ENCODE assay signal across 1 cellular context in the genomic region with DNA sequence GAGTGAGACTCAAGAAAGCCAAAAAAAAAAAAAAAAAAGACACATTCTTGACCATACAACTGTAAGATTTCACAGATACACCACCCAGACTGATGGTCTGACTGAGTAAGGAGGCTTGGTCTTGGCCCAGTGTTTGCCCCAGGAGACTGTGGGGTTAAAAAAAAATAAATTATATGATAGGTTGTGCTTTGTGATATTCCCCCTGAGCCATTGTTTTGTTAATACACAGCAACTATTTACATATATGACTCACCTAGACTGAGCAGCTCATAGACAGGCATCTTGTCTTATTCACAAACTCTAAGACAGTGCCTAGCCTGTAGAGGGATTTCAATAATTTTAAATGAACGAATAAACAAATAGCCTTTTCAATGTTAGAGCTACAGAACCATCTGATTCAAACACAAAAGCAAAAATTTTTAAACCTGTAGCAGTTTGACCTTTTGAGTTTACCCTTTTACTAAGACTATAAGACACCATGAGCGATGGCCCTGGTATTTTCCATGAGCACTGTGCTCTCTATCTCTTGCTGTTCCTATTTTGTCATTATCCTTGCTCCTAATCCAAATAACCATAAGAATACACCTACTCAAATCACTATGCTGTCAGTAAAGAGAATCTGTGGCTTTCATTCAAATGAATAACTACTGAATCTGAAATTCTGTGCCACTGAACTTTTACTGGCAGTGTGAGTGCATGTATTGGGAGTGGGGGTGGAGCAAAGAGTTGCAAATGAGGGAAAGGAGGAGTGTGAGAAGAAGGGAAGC.
TF ChIP-seq lines count a peak whose summit lies in the region.

No MANE protein-coding gene starts in this region.

TF ChIP-seq in WTC11, 78 proteins besides CTCF, POLR2A, EP300 and RAD21 (continued from another document):
- TF ChIP-seq, protein P1, sequence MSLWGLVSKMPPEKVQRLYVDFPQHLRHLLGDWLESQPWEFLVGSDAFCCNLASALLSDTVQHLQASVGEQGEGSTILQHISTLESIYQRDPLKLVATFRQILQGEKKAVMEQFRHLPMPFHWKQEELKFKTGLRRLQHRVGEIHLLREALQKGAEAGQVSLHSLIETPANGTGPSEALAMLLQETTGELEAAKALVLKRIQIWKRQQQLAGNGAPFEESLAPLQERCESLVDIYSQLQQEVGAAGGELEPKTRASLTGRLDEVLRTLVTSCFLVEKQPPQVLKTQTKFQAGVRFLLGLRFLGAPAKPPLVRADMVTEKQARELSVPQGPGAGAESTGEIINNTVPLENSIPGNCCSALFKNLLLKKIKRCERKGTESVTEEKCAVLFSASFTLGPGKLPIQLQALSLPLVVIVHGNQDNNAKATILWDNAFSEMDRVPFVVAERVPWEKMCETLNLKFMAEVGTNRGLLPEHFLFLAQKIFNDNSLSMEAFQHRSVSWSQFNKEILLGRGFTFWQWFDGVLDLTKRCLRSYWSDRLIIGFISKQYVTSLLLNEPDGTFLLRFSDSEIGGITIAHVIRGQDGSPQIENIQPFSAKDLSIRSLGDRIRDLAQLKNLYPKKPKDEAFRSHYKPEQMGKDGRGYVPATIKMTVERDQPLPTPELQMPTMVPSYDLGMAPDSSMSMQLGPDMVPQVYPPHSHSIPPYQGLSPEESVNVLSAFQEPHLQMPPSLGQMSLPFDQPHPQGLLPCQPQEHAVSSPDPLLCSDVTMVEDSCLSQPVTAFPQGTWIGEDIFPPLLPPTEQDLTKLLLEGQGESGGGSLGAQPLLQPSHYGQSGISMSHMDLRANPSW (CRISPR knock-in tag; conservative IDR thresholded peaks at IDR 0.05; ENCODE audit: low read depth), result no peak
- TF ChIP-seq, protein P2, sequence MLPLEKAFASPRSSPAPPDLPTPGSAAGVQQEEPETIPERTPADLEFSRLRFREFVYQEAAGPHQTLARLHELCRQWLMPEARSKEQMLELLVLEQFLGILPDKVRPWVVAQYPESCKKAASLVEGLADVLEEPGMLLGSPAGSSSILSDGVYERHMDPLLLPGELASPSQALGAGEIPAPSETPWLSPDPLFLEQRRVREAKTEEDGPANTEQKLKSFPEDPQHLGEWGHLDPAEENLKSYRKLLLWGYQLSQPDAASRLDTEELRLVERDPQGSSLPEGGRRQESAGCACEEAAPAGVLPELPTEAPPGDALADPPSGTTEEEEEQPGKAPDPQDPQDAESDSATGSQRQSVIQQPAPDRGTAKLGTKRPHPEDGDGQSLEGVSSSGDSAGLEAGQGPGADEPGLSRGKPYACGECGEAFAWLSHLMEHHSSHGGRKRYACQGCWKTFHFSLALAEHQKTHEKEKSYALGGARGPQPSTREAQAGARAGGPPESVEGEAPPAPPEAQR (CRISPR knock-in tag; IDR thresholded peaks at IDR 0.05), result no peak
- TF ChIP-seq ZNF416 (CRISPR knock-in tag; IDR thresholded peaks at IDR 0.05), result no peak
- TF ChIP-seq FOXK1 (CRISPR knock-in tag; IDR thresholded peaks at IDR 0.05), result peak; percentile 79; the same call in 1 of the 2 replicates
- TF ChIP-seq, protein P3, sequence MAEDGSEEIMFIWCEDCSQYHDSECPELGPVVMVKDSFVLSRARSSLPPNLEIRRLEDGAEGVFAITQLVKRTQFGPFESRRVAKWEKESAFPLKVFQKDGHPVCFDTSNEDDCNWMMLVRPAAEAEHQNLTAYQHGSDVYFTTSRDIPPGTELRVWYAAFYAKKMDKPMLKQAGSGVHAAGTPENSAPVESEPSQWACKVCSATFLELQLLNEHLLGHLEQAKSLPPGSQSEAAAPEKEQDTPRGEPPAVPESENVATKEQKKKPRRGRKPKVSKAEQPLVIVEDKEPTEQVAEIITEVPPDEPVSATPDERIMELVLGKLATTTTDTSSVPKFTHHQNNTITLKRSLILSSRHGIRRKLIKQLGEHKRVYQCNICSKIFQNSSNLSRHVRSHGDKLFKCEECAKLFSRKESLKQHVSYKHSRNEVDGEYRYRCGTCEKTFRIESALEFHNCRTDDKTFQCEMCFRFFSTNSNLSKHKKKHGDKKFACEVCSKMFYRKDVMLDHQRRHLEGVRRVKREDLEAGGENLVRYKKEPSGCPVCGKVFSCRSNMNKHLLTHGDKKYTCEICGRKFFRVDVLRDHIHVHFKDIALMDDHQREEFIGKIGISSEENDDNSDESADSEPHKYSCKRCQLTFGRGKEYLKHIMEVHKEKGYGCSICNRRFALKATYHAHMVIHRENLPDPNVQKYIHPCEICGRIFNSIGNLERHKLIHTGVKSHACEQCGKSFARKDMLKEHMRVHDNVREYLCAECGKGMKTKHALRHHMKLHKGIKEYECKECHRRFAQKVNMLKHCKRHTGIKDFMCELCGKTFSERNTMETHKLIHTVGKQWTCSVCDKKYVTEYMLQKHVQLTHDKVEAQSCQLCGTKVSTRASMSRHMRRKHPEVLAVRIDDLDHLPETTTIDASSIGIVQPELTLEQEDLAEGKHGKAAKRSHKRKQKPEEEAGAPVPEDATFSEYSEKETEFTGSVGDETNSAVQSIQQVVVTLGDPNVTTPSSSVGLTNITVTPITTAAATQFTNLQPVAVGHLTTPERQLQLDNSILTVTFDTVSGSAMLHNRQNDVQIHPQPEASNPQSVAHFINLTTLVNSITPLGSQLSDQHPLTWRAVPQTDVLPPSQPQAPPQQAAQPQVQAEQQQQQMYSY (CRISPR knock-in tag; IDR thresholded peaks at IDR 0.05), result no peak
- TF ChIP-seq, protein P4, sequence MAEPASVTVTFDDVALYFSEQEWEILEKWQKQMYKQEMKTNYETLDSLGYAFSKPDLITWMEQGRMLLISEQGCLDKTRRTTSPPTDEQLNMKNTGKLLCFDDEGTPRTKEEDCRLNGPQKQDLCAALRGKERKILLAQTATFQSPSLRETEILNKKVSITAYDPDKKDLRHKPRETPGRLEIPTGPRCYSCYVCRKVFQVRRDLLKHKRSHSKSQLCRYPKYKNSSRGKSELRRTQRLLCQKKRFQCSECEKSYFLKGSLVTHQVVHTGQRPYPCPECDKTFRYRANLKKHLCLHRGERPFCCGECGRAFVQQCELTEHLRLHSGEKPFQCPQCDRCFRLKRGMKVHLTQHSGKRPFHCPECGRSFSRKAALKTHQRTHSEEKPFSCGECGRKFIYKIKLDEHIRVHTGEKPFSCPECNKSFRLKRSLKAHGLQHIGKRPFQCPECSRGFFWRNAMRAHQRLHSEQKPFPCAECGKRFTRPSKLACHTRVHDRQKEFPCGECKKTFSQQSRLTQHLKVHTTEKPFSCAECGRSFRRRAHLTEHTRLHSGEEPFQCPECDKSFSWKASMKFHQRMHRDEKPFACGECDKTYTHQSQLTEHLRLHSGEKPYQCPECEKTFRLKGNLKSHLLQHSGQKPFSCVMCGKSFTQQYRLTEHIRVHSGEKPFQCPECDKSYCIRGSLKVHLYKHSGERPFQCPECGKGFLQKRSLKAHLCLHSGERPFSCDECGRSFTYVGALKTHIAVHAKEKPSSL (CRISPR knock-in tag; conservative IDR thresholded peaks at IDR 0.05), result no peak
- TF ChIP-seq GRHL2 (CRISPR knock-in tag; IDR thresholded peaks at IDR 0.05; ENCODE audit: insufficient replicate concordance, severe bottlenecking), result no peak
- no peak for TF ChIP-seq NR1H2 (CRISPR knock-in tag; IDR thresholded peaks at IDR 0.05)
- TF ChIP-seq SP1 (CRISPR knock-in tag; conservative IDR thresholded peaks at IDR 0.05), result 0 out of 2 replicates have a peak, but pooled peaks have one; percentile 17
- TF ChIP-seq, protein P5, sequence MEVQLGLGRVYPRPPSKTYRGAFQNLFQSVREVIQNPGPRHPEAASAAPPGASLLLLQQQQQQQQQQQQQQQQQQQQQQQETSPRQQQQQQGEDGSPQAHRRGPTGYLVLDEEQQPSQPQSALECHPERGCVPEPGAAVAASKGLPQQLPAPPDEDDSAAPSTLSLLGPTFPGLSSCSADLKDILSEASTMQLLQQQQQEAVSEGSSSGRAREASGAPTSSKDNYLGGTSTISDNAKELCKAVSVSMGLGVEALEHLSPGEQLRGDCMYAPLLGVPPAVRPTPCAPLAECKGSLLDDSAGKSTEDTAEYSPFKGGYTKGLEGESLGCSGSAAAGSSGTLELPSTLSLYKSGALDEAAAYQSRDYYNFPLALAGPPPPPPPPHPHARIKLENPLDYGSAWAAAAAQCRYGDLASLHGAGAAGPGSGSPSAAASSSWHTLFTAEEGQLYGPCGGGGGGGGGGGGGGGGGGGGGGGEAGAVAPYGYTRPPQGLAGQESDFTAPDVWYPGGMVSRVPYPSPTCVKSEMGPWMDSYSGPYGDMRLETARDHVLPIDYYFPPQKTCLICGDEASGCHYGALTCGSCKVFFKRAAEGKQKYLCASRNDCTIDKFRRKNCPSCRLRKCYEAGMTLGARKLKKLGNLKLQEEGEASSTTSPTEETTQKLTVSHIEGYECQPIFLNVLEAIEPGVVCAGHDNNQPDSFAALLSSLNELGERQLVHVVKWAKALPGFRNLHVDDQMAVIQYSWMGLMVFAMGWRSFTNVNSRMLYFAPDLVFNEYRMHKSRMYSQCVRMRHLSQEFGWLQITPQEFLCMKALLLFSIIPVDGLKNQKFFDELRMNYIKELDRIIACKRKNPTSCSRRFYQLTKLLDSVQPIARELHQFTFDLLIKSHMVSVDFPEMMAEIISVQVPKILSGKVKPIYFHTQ (CRISPR knock-in tag; IDR thresholded peaks at IDR 0.05), result no peak
- TF ChIP-seq CREM (CRISPR knock-in tag; IDR thresholded peaks at IDR 0.05), result peak; percentile 40; the same call in 1 of the 2 replicates
- TF ChIP-seq ZBTB21 (CRISPR knock-in tag; IDR thresholded peaks at IDR 0.05; ENCODE audit: borderline replicate concordance), result no peak
- TF ChIP-seq HMGA2 (CRISPR knock-in tag; IDR thresholded peaks at IDR 0.05), result no peak
- no peak for TF ChIP-seq ESRRA (CRISPR knock-in tag; IDR thresholded peaks at IDR 0.05; ENCODE audit: borderline replicate concordance)
- TF ChIP-seq, protein P6, sequence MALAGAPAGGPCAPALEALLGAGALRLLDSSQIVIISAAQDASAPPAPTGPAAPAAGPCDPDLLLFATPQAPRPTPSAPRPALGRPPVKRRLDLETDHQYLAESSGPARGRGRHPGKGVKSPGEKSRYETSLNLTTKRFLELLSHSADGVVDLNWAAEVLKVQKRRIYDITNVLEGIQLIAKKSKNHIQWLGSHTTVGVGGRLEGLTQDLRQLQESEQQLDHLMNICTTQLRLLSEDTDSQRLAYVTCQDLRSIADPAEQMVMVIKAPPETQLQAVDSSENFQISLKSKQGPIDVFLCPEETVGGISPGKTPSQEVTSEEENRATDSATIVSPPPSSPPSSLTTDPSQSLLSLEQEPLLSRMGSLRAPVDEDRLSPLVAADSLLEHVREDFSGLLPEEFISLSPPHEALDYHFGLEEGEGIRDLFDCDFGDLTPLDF (CRISPR knock-in tag; IDR thresholded peaks at IDR 0.05), result no peak
- no peak for TF ChIP-seq JUN (CRISPR knock-in tag; IDR thresholded peaks at IDR 0.05)
- no peak for TF ChIP-seq TEAD1 (CRISPR knock-in tag; IDR thresholded peaks at IDR 0.05)
- TF ChIP-seq FOXJ3 (CRISPR knock-in tag; IDR thresholded peaks at IDR 0.05; ENCODE audit: borderline replicate concordance), result no peak
- peak; percentile 72; the same call in 1 of the 2 replicates for TF ChIP-seq ETV6 (CRISPR knock-in tag; IDR thresholded peaks at IDR 0.05)
- TF ChIP-seq JAZF1 (CRISPR knock-in tag; IDR thresholded peaks at IDR 0.05), result no peak
- TF ChIP-seq, protein P7, sequence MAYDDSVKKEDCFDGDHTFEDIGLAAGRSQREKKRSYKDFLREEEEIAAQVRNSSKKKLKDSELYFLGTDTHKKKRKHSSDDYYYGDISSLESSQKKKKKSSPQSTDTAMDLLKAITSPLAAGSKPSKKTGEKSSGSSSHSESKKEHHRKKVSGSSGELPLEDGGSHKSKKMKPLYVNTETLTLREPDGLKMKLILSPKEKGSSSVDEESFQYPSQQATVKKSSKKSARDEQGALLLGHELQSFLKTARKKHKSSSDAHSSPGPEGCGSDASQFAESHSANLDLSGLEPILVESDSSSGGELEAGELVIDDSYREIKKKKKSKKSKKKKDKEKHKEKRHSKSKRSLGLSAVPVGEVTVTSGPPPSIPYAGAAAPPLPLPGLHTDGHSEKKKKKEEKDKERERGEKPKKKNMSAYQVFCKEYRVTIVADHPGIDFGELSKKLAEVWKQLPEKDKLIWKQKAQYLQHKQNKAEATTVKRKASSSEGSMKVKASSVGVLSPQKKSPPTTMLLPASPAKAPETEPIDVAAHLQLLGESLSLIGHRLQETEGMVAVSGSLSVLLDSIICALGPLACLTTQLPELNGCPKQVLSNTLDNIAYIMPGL (CRISPR knock-in tag; IDR thresholded peaks at IDR 0.05), result no peak
- TF ChIP-seq, protein P8, sequence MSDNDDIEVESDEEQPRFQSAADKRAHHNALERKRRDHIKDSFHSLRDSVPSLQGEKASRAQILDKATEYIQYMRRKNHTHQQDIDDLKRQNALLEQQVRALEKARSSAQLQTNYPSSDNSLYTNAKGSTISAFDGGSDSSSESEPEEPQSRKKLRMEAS (CRISPR knock-in tag; IDR thresholded peaks at IDR 0.05), result no peak
- TF ChIP-seq, protein P9, sequence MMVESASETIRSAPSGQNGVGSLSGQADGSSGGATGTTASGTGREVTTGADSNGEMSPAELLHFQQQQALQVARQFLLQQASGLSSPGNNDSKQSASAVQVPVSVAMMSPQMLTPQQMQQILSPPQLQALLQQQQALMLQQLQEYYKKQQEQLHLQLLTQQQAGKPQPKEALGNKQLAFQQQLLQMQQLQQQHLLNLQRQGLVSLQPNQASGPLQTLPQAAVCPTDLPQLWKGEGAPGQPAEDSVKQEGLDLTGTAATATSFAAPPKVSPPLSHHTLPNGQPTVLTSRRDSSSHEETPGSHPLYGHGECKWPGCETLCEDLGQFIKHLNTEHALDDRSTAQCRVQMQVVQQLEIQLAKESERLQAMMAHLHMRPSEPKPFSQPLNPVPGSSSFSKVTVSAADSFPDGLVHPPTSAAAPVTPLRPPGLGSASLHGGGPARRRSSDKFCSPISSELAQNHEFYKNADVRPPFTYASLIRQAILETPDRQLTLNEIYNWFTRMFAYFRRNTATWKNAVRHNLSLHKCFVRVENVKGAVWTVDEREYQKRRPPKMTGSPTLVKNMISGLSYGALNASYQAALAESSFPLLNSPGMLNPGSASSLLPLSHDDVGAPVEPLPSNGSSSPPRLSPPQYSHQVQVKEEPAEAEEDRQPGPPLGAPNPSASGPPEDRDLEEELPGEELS (CRISPR knock-in tag; IDR thresholded peaks at IDR 0.05), result peak; percentile 41; the same call in 1 of the 2 replicates
- no peak for TF ChIP-seq EMX1 (CRISPR knock-in tag; IDR thresholded peaks at IDR 0.05)
- TF ChIP-seq, protein P10, sequence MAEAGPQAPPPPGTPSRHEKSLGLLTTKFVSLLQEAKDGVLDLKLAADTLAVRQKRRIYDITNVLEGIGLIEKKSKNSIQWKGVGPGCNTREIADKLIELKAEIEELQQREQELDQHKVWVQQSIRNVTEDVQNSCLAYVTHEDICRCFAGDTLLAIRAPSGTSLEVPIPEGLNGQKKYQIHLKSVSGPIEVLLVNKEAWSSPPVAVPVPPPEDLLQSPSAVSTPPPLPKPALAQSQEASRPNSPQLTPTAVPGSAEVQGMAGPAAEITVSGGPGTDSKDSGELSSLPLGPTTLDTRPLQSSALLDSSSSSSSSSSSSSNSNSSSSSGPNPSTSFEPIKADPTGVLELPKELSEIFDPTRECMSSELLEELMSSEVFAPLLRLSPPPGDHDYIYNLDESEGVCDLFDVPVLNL (CRISPR knock-in tag; IDR thresholded peaks at IDR 0.05; ENCODE audit: borderline replicate concordance, low read depth), result no peak
- TF ChIP-seq, protein P11, sequence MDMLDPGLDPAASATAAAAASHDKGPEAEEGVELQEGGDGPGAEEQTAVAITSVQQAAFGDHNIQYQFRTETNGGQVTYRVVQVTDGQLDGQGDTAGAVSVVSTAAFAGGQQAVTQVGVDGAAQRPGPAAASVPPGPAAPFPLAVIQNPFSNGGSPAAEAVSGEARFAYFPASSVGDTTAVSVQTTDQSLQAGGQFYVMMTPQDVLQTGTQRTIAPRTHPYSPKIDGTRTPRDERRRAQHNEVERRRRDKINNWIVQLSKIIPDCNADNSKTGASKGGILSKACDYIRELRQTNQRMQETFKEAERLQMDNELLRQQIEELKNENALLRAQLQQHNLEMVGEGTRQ (CRISPR knock-in tag; IDR thresholded peaks at IDR 0.05), result 0 out of 2 replicates have a peak, but pooled peaks have one; percentile 5
